ENCODE assay signal across 8 cellular contexts in genomic region chr2:30233142-30233961, GRCh38. TPM values are rescaled to one million over a fixed set of nuclear protein-coding genes. Genes with fewer than 3 reads are reported as not detected.
A peak's percentile ranks its signal among the peaks of the same experiment; 100 is the strongest.
DNase-seq lines count a peak whose midpoint lies in the region; ATAC-seq, FAIRE-seq and TF ChIP-seq lines count a peak whose summit lies in the region.

No MANE protein-coding gene starts in this region.

- dilution Hi-C loops in endothelial cell of umbilical vein (cut with MboI; ENCODE audit: extremely low pct_ligation_motif_present, low sequenced_read_pairs), result no loop called here

- H3K4me1 Mint-ChIP-seq in Calu3 (ENCODE audit: low read depth, unreplicated experiment), result peaks cover 14% of the 10 kb centered on the region

- DNase-seq in Calu3 (no peak), NT2/D1 (ENCODE audit: low read depth, low spot score) (no peak), endothelial cell of umbilical vein (ENCODE audit: low read depth, low spot score) (no peak), GM13976 (ENCODE audit: low spot score) (no peak)
- no peak for DNase-seq in activated CD4-positive, alpha-beta T cell treated with anti-CD3 and anti-CD28 coated beads for 48 hours

- TF ChIP-seq CTCF in Calu3 (IDR thresholded peaks at IDR 0.05; ENCODE audit: unreplicated experiment) (no peak), endothelial cell of umbilical vein (IDR thresholded peaks at IDR 0.05; ENCODE audit: extremely low read depth in 1 of 2, insufficient read depth in 1 of 2, low read depth in 1 of 2, low read length in 2 of 2) (no peak), parathyroid adenoma (IDR thresholded peaks at IDR 0.05) (no peak), GM13976 (IDR thresholded peaks at IDR 0.05; ENCODE audit: borderline replicate concordance, control extremely low read depth, extremely low read depth, insufficient read depth, missing control alignments) (no peak)

- no peaks in the 10 kb centered on the region for H3K9me3 Mint-ChIP-seq in Calu3 (ENCODE audit: low read depth, unreplicated experiment)

- H3K4me3 ChIP-seq in NT2/D1 (ENCODE audit: insufficient read length, low read depth) (peak overlapping the region; percentile 61), endothelial cell of umbilical vein (replicated peaks in 1 of 3; ENCODE audit: insufficient read depth in 1 of 3, low read depth in 1 of 3, low read length in 3 of 3) (no peak overlapping the region), parathyroid adenoma (ENCODE audit: low read depth, low read length) (peak overlapping the region; percentile 94)

- in situ Hi-C loops in GM13976 (cut with MboI; ENCODE audit: low sequenced_read_pairs, unreplicated experiment), result no loop called here

- no peaks in the 10 kb centered on the region for H3K9me1 ChIP-seq in endothelial cell of umbilical vein (replicated peaks; ENCODE audit: control insufficient read depth, extremely low read depth, insufficient read depth, low read length)

- CTCF ChIA-PET in Calu3 (lab: Charles Lee), result interaction anchor here (0.6 to 1.3 kb wide), 5 partner anchors 19 to 478 kb away, joined by 3 to 5 read pairs (median 3); no protein-coding TSS in a partner anchor
- CTCF ChIA-PET in endothelial cell of umbilical vein (lab: Charles Lee), result interaction anchor here (1.0 to 1.3 kb wide), 3 partner anchors 10 to 478 kb away, joined by 3 to 10 read pairs (median 3); no protein-coding TSS in a partner anchor

- TSS peak; percentile 31 for BruUV-seq in Calu3 (replicated peaks; lab: Mats Ljungman, UMichigan)
- no TSS peak for BruUV-seq in endothelial cell of umbilical vein (replicated peaks; lab: Mats Ljungman, UMichigan)

- H3K79me2 ChIP-seq in endothelial cell of umbilical vein (ENCODE audit: control insufficient read depth, insufficient read depth, low read length), result no peaks in the 10 kb centered on the region
- H3K79me2 ChIP-seq in parathyroid adenoma, result peaks cover 38% of the 10 kb centered on the region

- H3K9ac ChIP-seq in NT2/D1 (ENCODE audit: insufficient read length, low read depth) (peak overlapping the region; percentile 80), endothelial cell of umbilical vein (replicated peaks; ENCODE audit: extremely low read depth, insufficient read depth, low read length) (no peak overlapping the region), parathyroid adenoma (peak overlapping the region; percentile 85)

- no peak overlapping the region for H3K27ac ChIP-seq in endothelial cell of umbilical vein (ENCODE audit: insufficient read depth, low read depth, low read length)
- peak overlapping the region; percentile 94 for H3K27ac ChIP-seq in parathyroid adenoma

- POLR2A ChIA-PET in endothelial cell of umbilical vein (lab: Charles Lee), result no interaction called here

- no peak overlapping the region for H2AFZ ChIP-seq in endothelial cell of umbilical vein (ENCODE audit: low read depth, low read length)
- H2AFZ ChIP-seq in parathyroid adenoma, result no peak overlapping the region

- H3K27me3 ChIP-seq in NT2/D1 (ENCODE audit: insufficient read depth, insufficient read length), result peaks cover 31% of the 10 kb centered on the region
- H3K27me3 ChIP-seq in endothelial cell of umbilical vein (ENCODE audit: control insufficient read depth in 2 of 2, insufficient read depth in 2 of 2, low read length in 2 of 2), result peaks cover 21 to 22% of the 10 kb centered on the region in 2 experiments
- no peaks in the 10 kb centered on the region for H3K27me3 ChIP-seq in parathyroid adenoma (ENCODE audit: control insufficient read depth, insufficient read depth, low read length)

- FAIRE-seq in endothelial cell of umbilical vein (lab: Jason Lieb, UNC), result no peak

- intact Hi-C loops in Calu3 (cut with micrococcal nuclease; ENCODE audit: unreplicated experiment) (loop anchor here (10.0 kb wide), 1 partner anchor 91 kb away; no protein-coding TSS in a partner anchor), endothelial cell of umbilical vein (cut with micrococcal nuclease) (loop anchor here (5.0 kb wide), 3 partner anchors 39 to 86 kb away; partner anchors contain the start of gene YPEL5)

- H3K36me3 ChIP-seq in NT2/D1 (ENCODE audit: insufficient read depth, insufficient read length, low read length) (peaks cover 36% of the 10 kb centered on the region), endothelial cell of umbilical vein (ENCODE audit: control insufficient read depth in 2 of 2, extremely low read depth in 1 of 2, insufficient read depth in 2 of 2, low read length in 2 of 2) (no peaks in the 10 kb centered on the region), parathyroid adenoma (ENCODE audit: control insufficient read depth, insufficient read depth, low read length) (no peaks in the 10 kb centered on the region)

- TF ChIP-seq POLR2A in endothelial cell of umbilical vein (IDR thresholded peaks at IDR 0.05; ENCODE audit: low read depth, low read length), result no peak

- H3K9me3 ChIP-seq in NT2/D1 (ENCODE audit: insufficient read depth, low read length), result no peaks in the 10 kb centered on the region
- no peaks in the 10 kb centered on the region for H3K9me3 ChIP-seq in endothelial cell of umbilical vein (replicated peaks; ENCODE audit: control insufficient read depth, insufficient read depth, low read length)
- H3K9me3 ChIP-seq in parathyroid adenoma (ENCODE audit: control insufficient read depth, low read length), result no peaks in the 10 kb centered on the region

- H3K4me3 Mint-ChIP-seq in Calu3 (ENCODE audit: low read depth, unreplicated experiment), result peak overlapping the region; percentile 73

- H3K4me2 ChIP-seq in endothelial cell of umbilical vein (ENCODE audit: insufficient read depth, low read length) (peak overlapping the region; percentile 84), parathyroid adenoma (ENCODE audit: low read length) (peak overlapping the region; percentile 85)

- H3K4me1 ChIP-seq in NT2/D1 (ENCODE audit: insufficient read depth, insufficient read length) (peaks cover 7% of the 10 kb centered on the region), endothelial cell of umbilical vein (ENCODE audit: control insufficient read depth, extremely low read depth, insufficient read depth, low read length) (peaks cover 9% of the 10 kb centered on the region), parathyroid adenoma (peaks cover 20% of the 10 kb centered on the region)

- H3K27me3 Mint-ChIP-seq in Calu3 (ENCODE audit: unreplicated experiment), result peaks cover 84% of the 10 kb centered on the region

- ATAC-seq in GM19351 (IDR thresholded peaks at IDR 0.05; ENCODE audit: unreplicated experiment) (no peak), GM21423 (IDR thresholded peaks at IDR 0.05; ENCODE audit: unreplicated experiment) (no peak)

- H3K27ac Mint-ChIP-seq in Calu3 (ENCODE audit: unreplicated experiment), result no peak overlapping the region

- peaks cover 23% of the 10 kb centered on the region for H3K36me3 Mint-ChIP-seq in Calu3 (ENCODE audit: insufficient read depth, unreplicated experiment)

- H4K20me1 ChIP-seq in endothelial cell of umbilical vein (replicated peaks; ENCODE audit: control insufficient read depth, extremely low read depth, insufficient read depth, low read length), result no peaks in the 10 kb centered on the region

TF ChIP-seq in endothelial cell of umbilical vein, 7 proteins besides CTCF, POLR2A, EP300 and RAD21:
- TF ChIP-seq FOS (IDR thresholded peaks at IDR 0.05; ENCODE audit: borderline replicate concordance, insufficient read depth, low read length) (no peak), MAX (IDR thresholded peaks at IDR 0.05; ENCODE audit: insufficient read depth, insufficient read length) (no peak), EZH2 (IDR thresholded peaks at IDR 0.05; ENCODE audit: borderline replicate concordance, low read depth, low read length, severe bottlenecking) (no peak), GATA2 (IDR thresholded peaks at IDR 0.05; ENCODE audit: insufficient read depth, insufficient read length, low read depth, low read length) (no peak)

RNA-seq across cellular contexts. Expression of gene LBH, which starts 2.0 kb away (rescaled TPM):
- total RNA-seq in Calu3 (2022) (2.4 and 3.3 TPM in 2 replicates), endothelial cell of umbilical vein (2.9 and 5.5 TPM in 2 replicates)
- 5.3 and 6.1 TPM in 2 replicates for polyA plus RNA-seq in endothelial cell of umbilical vein
- polyA plus RNA-seq in endothelial cell of umbilical vein (2011; cell fraction: cytosol; rRNA removed), result 3.0 and 3.1 TPM in 2 replicates
- 1.4 and 2.0 TPM in 2 replicates for polyA plus RNA-seq in endothelial cell of umbilical vein (2011; cell fraction: nucleus; rRNA removed)
- polyA plus RNA-seq in endothelial cell of umbilical vein (2012), result 8.0 and 10.9 TPM in 2 replicates
- polyA minus RNA-seq in endothelial cell of umbilical vein, result 8.1 and 10.6 TPM in 2 replicates
- not detected for polyA minus RNA-seq in endothelial cell of umbilical vein (2011; cell fraction: cytosol; rRNA and poly(A)+ RNA removed)
- 1.5 and 5.3 TPM in 2 replicates for polyA minus RNA-seq in endothelial cell of umbilical vein (2011; cell fraction: nucleus; rRNA and poly(A)+ RNA removed)

Comparison
In these comparisons a context has a peak if more than half of its experiments do, and no peak if none do; other contexts are left out.
1. H3K4me3 ChIP-seq: peak in NT2/D1 (single experiment) and parathyroid adenoma (single experiment); none in endothelial cell of umbilical vein (0 of 3).